Comparison of ENCODE assay signal across 19 cellular contexts in genomic region chr9:137183980-137184595, GRCh38. TPM values are rescaled to one million over a fixed set of nuclear protein-coding genes. Genes with fewer than 3 reads are reported as not detected.
DNase-seq lines count a peak whose midpoint lies in the region.
"Had no signal": no experiment of that assay in that cellular context is flagged by ENCODE, and none has a peak within 500 bp of the region (broad histone marks: within the 10 kb centered on the region; RNA-seq: fewer than 3 reads in every experiment).

No MANE protein-coding gene starts in this region.

- peaks cover 0 to 2% (median 0%) of the 10 kb centered on the region in 3 experiments for H3K27me3 ChIP-seq in neuronal stem cell (ENCODE audit: control insufficient read depth in 3 of 3, insufficient read depth in 3 of 3, low read depth in 1 of 3, low read length in 3 of 3)
- H3K27me3 ChIP-seq in HAP-1 (ENCODE audit: low read depth) = no peaks in the 10 kb centered on the region
- H3K27me3 ChIP-seq: BE2C had no signal

- H3K23ac ChIP-seq in neuronal stem cell (ENCODE audit: low read depth, low read length, poor library complexity) = peak overlapping the region; percentile 43

- no peaks in the 10 kb centered on the region for H3K9me3 Mint-ChIP-seq in activated T-helper 2 cell treated with anti-CD3 and anti-CD28 coated beads, Interferon-gamma antibody, Interleukin-2, Interleukin-4, amounts not matched to agents 10 μg/mL and 5 μg/mL and 100 μg/mL, durations not matched to agents 14 hours and 24 hours and 36 hours
- H3K9me3 Mint-ChIP-seq in immature natural killer cell = no peaks in the 10 kb centered on the region
- H3K9me3 Mint-ChIP-seq: CD8-positive, alpha-beta T cell; H9 had no signal

- peaks cover 30% of the 10 kb centered on the region for H3K36me3 Mint-ChIP-seq in activated T-helper 2 cell treated with anti-CD3 and anti-CD28 coated beads, Interferon-gamma antibody, Interleukin-2, Interleukin-4, amounts not matched to agents 10 μg/mL and 5 μg/mL and 100 μg/mL, durations not matched to agents 14 hours and 24 hours and 36 hours (ENCODE audit: low read depth)
- H3K36me3 Mint-ChIP-seq in immature natural killer cell = peaks cover 4 to 15% (median 5%) of the 10 kb centered on the region in 3 donors

- H2BK5ac ChIP-seq in neuronal stem cell (ENCODE audit: low read length) = no peak overlapping the region

- WGBS in neuronal stem cell (ENCODE audit: extremely low coverage in 2 of 2, insufficient read length in 2 of 2, insufficient replicate concordance in 1 of 2), 2 donors = no CpG with 5 or more reads among the region's 27 CpGs

- H3K9me3 ChIP-seq in neuronal stem cell (replicated peaks in 1 of 2; ENCODE audit: control insufficient read depth in 2 of 2, insufficient read depth in 1 of 2, low read depth in 1 of 2, low read length in 2 of 2) = no peaks in the 10 kb centered on the region
- no peaks in the 10 kb centered on the region for H3K9me3 ChIP-seq in HAP-1
- H3K9me3 ChIP-seq: A549, BE2C had no signal

- intact Hi-C loops in activated T-helper 2 cell treated with anti-CD3 and anti-CD28 coated beads, Interferon-gamma antibody, Interleukin-2, Interleukin-4, amounts not matched to agents 10 μg/mL and 5 μg/mL and 100 μg/mL, durations not matched to agents 14 hours and 24 hours and 36 hours (cut with micrococcal nuclease) = no loop called here

- peaks cover 14% of the 10 kb centered on the region for H3K4me1 Mint-ChIP-seq in activated T-helper 2 cell treated with anti-CD3 and anti-CD28 coated beads, Interferon-gamma antibody, Interleukin-2, Interleukin-4, amounts not matched to agents 10 μg/mL and 5 μg/mL and 100 μg/mL, durations not matched to agents 14 hours and 24 hours and 36 hours (ENCODE audit: low read depth)
- H3K4me1 Mint-ChIP-seq in immature natural killer cell = peaks cover 26 to 32% of the 10 kb centered on the region in 2 donors

- DNase-seq in SK-N-DZ (ENCODE audit: low spot score) = peak; percentile 95
- no peak for DNase-seq in activated T-helper 2 cell treated with anti-CD3 and anti-CD28 coated beads, Interferon-gamma antibody, Interleukin-2, Interleukin-4, amounts not matched to agents 10 μg/mL and 5 μg/mL and 100 μg/mL, durations not matched to agents 14 hours and 24 hours and 36 hours (ENCODE audit: low spot score)
- DNase-seq in immature natural killer cell = no peak
- no peak for DNase-seq in neuronal stem cell (ENCODE audit: low spot score)
- DNase-seq in activated CD8-positive, alpha-beta memory T cell treated with anti-CD3 and anti-CD28 coated beads, Interleukin-2, amount 50 U/mL, for 4 hours = no peak
- DNase-seq in activated gamma-delta T cell (lab: John Stamatoyannopoulos, UW) = no peak
- no peak for DNase-seq in HAP-1 (ENCODE audit: low spot score in 2 of 2)
- DNase-seq: BE2C; CD8-positive, alpha-beta T cell; COR-L47; DMS153; DMS79 treated with DMSO at 0.1 percent for 48 hours; EL; GOT3; H9 had no signal

- H4K91ac ChIP-seq in neuronal stem cell (ENCODE audit: low read depth, low read length, poor library complexity) = no peak overlapping the region

- no peak overlapping the region for H3K14ac ChIP-seq in neuronal stem cell (ENCODE audit: low read length)

- no peak overlapping the region for H3K9ac ChIP-seq in neuronal stem cell (ENCODE audit: low read depth, low read length, poor library complexity)

- no peak overlapping the region for H3K4me2 ChIP-seq in neuronal stem cell (ENCODE audit: insufficient read depth, low read length, poor library complexity, severe bottlenecking)
- H3K4me2 ChIP-seq: A549 had no signal

- no peak overlapping the region for H3K27ac Mint-ChIP-seq in activated T-helper 2 cell treated with anti-CD3 and anti-CD28 coated beads, Interferon-gamma antibody, Interleukin-2, Interleukin-4, amounts not matched to agents 10 μg/mL and 5 μg/mL and 100 μg/mL, durations not matched to agents 14 hours and 24 hours and 36 hours
- no peak overlapping the region for H3K27ac Mint-ChIP-seq in immature natural killer cell
- H3K27ac Mint-ChIP-seq: CD8-positive, alpha-beta T cell; H9 had no signal

- no peak overlapping the region for H2BK120ac ChIP-seq in neuronal stem cell (ENCODE audit: low read depth, low read length)

- no peak overlapping the region for H2AK5ac ChIP-seq in neuronal stem cell (ENCODE audit: low read depth, low read length)

- no peak overlapping the region for H2BK12ac ChIP-seq in neuronal stem cell (ENCODE audit: low read length)

- no peak overlapping the region for H3K18ac ChIP-seq in neuronal stem cell (ENCODE audit: low read length)

- no peaks in the 10 kb centered on the region for H3K27me3 Mint-ChIP-seq in activated T-helper 2 cell treated with anti-CD3 and anti-CD28 coated beads, Interferon-gamma antibody, Interleukin-2, Interleukin-4, amounts not matched to agents 10 μg/mL and 5 μg/mL and 100 μg/mL, durations not matched to agents 14 hours and 24 hours and 36 hours (ENCODE audit: low read depth)
- H3K27me3 Mint-ChIP-seq in immature natural killer cell (ENCODE audit: low read depth in 3 of 3) = peaks cover 2 to 15% (median 10%) of the 10 kb centered on the region in 3 donors

- no peak overlapping the region for H2BK15ac ChIP-seq in neuronal stem cell (ENCODE audit: low read length)

- H3K4me3 Mint-ChIP-seq in activated T-helper 2 cell treated with anti-CD3 and anti-CD28 coated beads, Interferon-gamma antibody, Interleukin-2, Interleukin-4, amounts not matched to agents 10 μg/mL and 5 μg/mL and 100 μg/mL, durations not matched to agents 14 hours and 24 hours and 36 hours (ENCODE audit: low read depth) = peak overlapping the region; percentile 17
- H3K4me3 Mint-ChIP-seq in immature natural killer cell = peak overlapping the region in 3 of 5 donors; percentile 19 to 49 (median 20)
- H3K4me3 Mint-ChIP-seq: CD8-positive, alpha-beta T cell; H9 had no signal

- no peak overlapping the region for H2AFZ ChIP-seq in neuronal stem cell (ENCODE audit: low read length)

- H3K27ac ChIP-seq in neuronal stem cell (replicated peaks; ENCODE audit: low read length) = no peak overlapping the region
- H3K27ac ChIP-seq: A549, C4-2B had no signal

- H3K36me3 ChIP-seq in neuronal stem cell (replicated peaks in 1 of 2; ENCODE audit: control insufficient read depth in 2 of 2, insufficient read depth in 2 of 2, low read length in 2 of 2) (peaks cover 34 to 74% of the 10 kb centered on the region in 2 donors), HAP-1 (replicated peaks) (peaks cover 54% of the 10 kb centered on the region)

- no peak overlapping the region for H4K8ac ChIP-seq in neuronal stem cell (ENCODE audit: low read depth, low read length)

- no peak overlapping the region for H3K4ac ChIP-seq in neuronal stem cell (ENCODE audit: low read length)

- H3K4me3 ChIP-seq in neuronal stem cell (ENCODE audit: low read length in 2 of 2) (no peak overlapping the region), HAP-1 (no peak overlapping the region)
- H3K4me3 ChIP-seq: A549 had no signal

- H3K79me1 ChIP-seq in neuronal stem cell (ENCODE audit: low read depth, low read length) = peaks cover 28% of the 10 kb centered on the region

- in situ Hi-C loops in HAP-1 (cut with MboI; ENCODE audit: low sequenced_read_pairs) = no loop called here

- H3K4me1 ChIP-seq in neuronal stem cell (ENCODE audit: control insufficient read depth in 2 of 2, insufficient read depth in 1 of 2, low read depth in 1 of 2, low read length in 2 of 2) = peaks cover 8% of the 10 kb centered on the region in 2 donors
- peaks cover 11% of the 10 kb centered on the region for H3K4me1 ChIP-seq in HAP-1
- H3K4me1 ChIP-seq: BE2C had no signal

RNA-seq across cellular contexts. Expression of gene ANAPC2, which starts 4.3 kb away (rescaled TPM):
- 24.6 and 28.9 TPM in 2 replicates for polyA plus RNA-seq in SK-N-DZ (2014; cell fraction: cytosol; rRNA removed)
- polyA plus RNA-seq in SK-N-DZ (2014; cell fraction: nucleus; rRNA removed) = 136 and 192 TPM in 2 replicates
- total RNA-seq in activated T-helper 2 cell treated with anti-CD3 and anti-CD28 coated beads, Interferon-gamma antibody, Interleukin-2, Interleukin-4, amounts not matched to agents 10 μg/mL and 5 μg/mL and 100 μg/mL, durations not matched to agents 14 hours and 24 hours and 36 hours = 52.3 and 58.5 TPM in 2 replicates
- polyA plus RNA-seq in immature natural killer cell = 1 to 10 TPM; 4.2 to 7.0 (median 5.3) TPM
- 16.9 TPM for polyA plus RNA-seq in neuronal stem cell (2013, experiment 1 of 2)
- 16.3 TPM for polyA plus RNA-seq in neuronal stem cell (2013, experiment 2 of 2)

RNA-seq across cellular contexts. Expression of gene SSNA1, which starts 4.4 kb away (rescaled TPM):
- 140 and 167 TPM in 2 replicates for polyA plus RNA-seq in SK-N-DZ (2014; cell fraction: cytosol; rRNA removed)
- 104 and 182 TPM in 2 replicates for polyA plus RNA-seq in SK-N-DZ (2014; cell fraction: nucleus; rRNA removed)
- total RNA-seq in activated T-helper 2 cell treated with anti-CD3 and anti-CD28 coated beads, Interferon-gamma antibody, Interleukin-2, Interleukin-4, amounts not matched to agents 10 μg/mL and 5 μg/mL and 100 μg/mL, durations not matched to agents 14 hours and 24 hours and 36 hours = 91.6 and 91.8 TPM in 2 replicates
- polyA plus RNA-seq in immature natural killer cell = 100 to 1,000 TPM; 164 to 191 (median 181) TPM
- 55.4 TPM for polyA plus RNA-seq in neuronal stem cell (2013, experiment 1 of 2)
- polyA plus RNA-seq in neuronal stem cell (2013, experiment 2 of 2) = 54.1 TPM

RNA-seq across cellular contexts. Expression of gene TMEM210, which starts 12.2 kb away (rescaled TPM):
- not detected in 2 replicates for polyA plus RNA-seq in SK-N-DZ (2014; cell fraction: cytosol; rRNA removed)
- polyA plus RNA-seq in SK-N-DZ (2014; cell fraction: nucleus; rRNA removed) = not detected in 2 replicates
- not detected in 2 replicates for total RNA-seq in activated T-helper 2 cell treated with anti-CD3 and anti-CD28 coated beads, Interferon-gamma antibody, Interleukin-2, Interleukin-4, amounts not matched to agents 10 μg/mL and 5 μg/mL and 100 μg/mL, durations not matched to agents 14 hours and 24 hours and 36 hours
- not detected for polyA plus RNA-seq in immature natural killer cell
- polyA plus RNA-seq in neuronal stem cell (2013, experiment 1 of 2) = not detected
- polyA plus RNA-seq in neuronal stem cell (2013, experiment 2 of 2) = not detected
- total RNA-seq: CD8-positive, alpha-beta T cell; H9; HT-29 had no signal
- polyA plus RNA-seq: A549, AG04450 had no signal

RNA-seq across cellular contexts. Expression of gene LRRC26, which starts 14.2 kb away (rescaled TPM):
- polyA plus RNA-seq in SK-N-DZ (2014; cell fraction: cytosol; rRNA removed) = 0.89 and 2.7 TPM in 2 replicates
- 0.16 and 1.7 TPM in 2 replicates for polyA plus RNA-seq in SK-N-DZ (2014; cell fraction: nucleus; rRNA removed)
- 0.21 and 0.34 TPM in 2 replicates for total RNA-seq in activated T-helper 2 cell treated with anti-CD3 and anti-CD28 coated beads, Interferon-gamma antibody, Interleukin-2, Interleukin-4, amounts not matched to agents 10 μg/mL and 5 μg/mL and 100 μg/mL, durations not matched to agents 14 hours and 24 hours and 36 hours
- polyA plus RNA-seq in immature natural killer cell = 1 to 10 TPM in 1 of 3 donors, under 1 TPM in 1, not detected in 1; 0.22 to 2.1 TPM
- 1.2 TPM for polyA plus RNA-seq in neuronal stem cell (2013, experiment 1 of 2)
- polyA plus RNA-seq in neuronal stem cell (2013, experiment 2 of 2) = 1.3 TPM
- total RNA-seq: CD8-positive, alpha-beta T cell had no signal
- polyA plus RNA-seq: AG04450 had no signal

RNA-seq across cellular contexts. Expression of gene TPRN, which starts 16.5 kb away (rescaled TPM):
- 11.1 and 13.8 TPM in 2 replicates for polyA plus RNA-seq in SK-N-DZ (2014; cell fraction: cytosol; rRNA removed)
- 23.1 and 27.1 TPM in 2 replicates for polyA plus RNA-seq in SK-N-DZ (2014; cell fraction: nucleus; rRNA removed)
- total RNA-seq in activated T-helper 2 cell treated with anti-CD3 and anti-CD28 coated beads, Interferon-gamma antibody, Interleukin-2, Interleukin-4, amounts not matched to agents 10 μg/mL and 5 μg/mL and 100 μg/mL, durations not matched to agents 14 hours and 24 hours and 36 hours = 16.4 and 18.2 TPM in 2 replicates
- polyA plus RNA-seq in immature natural killer cell = 1 to 10 TPM in 1 of 3 donors, under 1 TPM in 2; 0.11 to 1.1 (median 0.60) TPM
- polyA plus RNA-seq in neuronal stem cell (2013, experiment 1 of 2) = 6.1 TPM
- 6.4 TPM for polyA plus RNA-seq in neuronal stem cell (2013, experiment 2 of 2)
